ENCODE assay signal across 6 cellular contexts in the genomic region with DNA sequence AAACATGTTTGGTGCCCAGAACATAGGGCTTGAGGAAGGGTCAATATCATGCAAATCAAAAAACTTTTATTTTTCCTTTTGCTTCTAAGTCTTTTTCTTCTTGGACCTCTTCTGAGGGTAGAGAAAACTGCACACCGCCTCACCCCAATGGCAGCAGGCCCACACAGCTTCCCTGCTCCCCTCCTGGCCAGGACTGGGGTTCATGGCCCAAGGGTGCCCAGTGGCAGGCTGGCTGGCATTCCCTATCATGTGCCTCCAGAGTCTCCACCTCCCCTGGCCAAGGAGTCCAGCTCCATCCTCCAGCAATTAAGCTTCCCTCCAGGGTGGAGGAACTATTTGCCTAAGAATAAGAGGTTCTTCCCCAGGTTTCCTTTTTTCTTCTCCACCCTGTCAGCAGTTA.
"Had no signal": no experiment of that assay in that cellular context is flagged by ENCODE, and none has a peak within 500 bp of the region (broad histone marks: within the 10 kb centered on the region; RNA-seq: fewer than 3 reads in every experiment).

No MANE protein-coding gene starts in this region.

- DNase-seq: IMR-90, KBM-7, KG1 had no signal

- H3K4me3 Mint-ChIP-seq: IgD-negative memory B cell had no signal

- H3K27me3 Mint-ChIP-seq: IgD-negative memory B cell had no signal

- H3K36me3 Mint-ChIP-seq: IgD-negative memory B cell had no signal

- H3K27ac Mint-ChIP-seq: IgD-negative memory B cell had no signal

- H3K27ac ChIP-seq: HL-60 had no signal

- H3K4me3 ChIP-seq: K562 had no signal

- H3K4me1 Mint-ChIP-seq: IgD-negative memory B cell had no signal

- H3K9me3 Mint-ChIP-seq: IgD-negative memory B cell had no signal
